In the genomic region with DNA sequence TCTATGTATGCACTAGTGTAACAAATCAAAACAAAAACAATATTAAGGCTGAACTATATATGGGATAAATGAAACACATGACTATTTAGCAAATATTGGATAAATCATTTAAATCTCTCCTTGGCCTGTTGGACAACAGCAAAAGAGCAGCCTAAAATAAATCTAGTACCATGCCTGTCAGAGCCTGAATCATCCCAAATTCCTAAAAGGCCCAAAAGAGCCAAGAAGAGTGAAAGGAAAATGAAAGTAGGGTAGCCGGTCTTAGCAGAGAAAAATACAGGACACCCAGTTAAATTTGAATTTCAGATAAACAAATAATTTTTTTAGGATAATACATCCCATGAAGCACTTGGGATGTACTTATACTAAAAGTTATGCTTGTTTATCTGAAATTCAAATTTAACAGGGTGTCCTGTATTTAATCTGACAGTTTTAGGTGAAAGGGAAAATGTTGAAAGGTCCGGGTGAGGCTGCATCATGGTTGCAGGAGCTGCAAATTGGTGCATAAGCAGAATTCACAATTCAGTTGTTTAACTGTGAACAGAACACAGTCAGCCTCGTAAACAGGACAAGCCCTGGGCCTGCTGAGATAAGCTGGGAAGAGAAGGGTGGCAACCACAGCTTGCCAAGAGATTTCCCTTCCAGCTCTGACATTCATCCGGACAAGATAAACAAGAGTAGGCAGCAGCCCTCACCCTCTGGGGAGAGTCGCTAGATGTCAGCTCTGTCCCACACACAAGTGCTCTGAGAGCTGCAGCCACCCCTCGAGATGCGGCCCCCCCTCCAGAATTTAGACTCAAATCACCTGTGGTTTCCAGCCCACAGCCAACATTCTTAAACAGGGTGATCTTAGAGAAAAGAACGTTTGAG, we compare ENCODE assay signal across 7 cellular contexts. TPM values are rescaled to one million over a fixed set of nuclear protein-coding genes. Genes with fewer than 3 reads are reported as not detected.
DNase-seq lines count a peak whose midpoint lies in the region; FAIRE-seq and TF ChIP-seq lines count a peak whose summit lies in the region.

No MANE protein-coding gene starts in this region.

- H3K9me2 ChIP-seq in OCI-LY7 (ENCODE audit: insufficient read depth, low read length), result no peaks in the 10 kb centered on the region

- no peaks in the 10 kb centered on the region for H3K36me3 ChIP-seq in SJSA1
- peaks cover 4% of the 10 kb centered on the region for H3K36me3 ChIP-seq in mammary epithelial cell (ENCODE audit: insufficient read depth, low read length)
- no peaks in the 10 kb centered on the region for H3K36me3 ChIP-seq in keratinocyte (ENCODE audit: control insufficient read depth in 2 of 2, extremely low read depth in 1 of 2, insufficient read depth in 2 of 2, low read length in 2 of 2)
- H3K36me3 ChIP-seq in OCI-LY7 (ENCODE audit: insufficient read depth, low read length), result no peaks in the 10 kb centered on the region

- H4K20me1 ChIP-seq in mammary epithelial cell (ENCODE audit: insufficient read depth, low read length) (no peaks in the 10 kb centered on the region), keratinocyte (ENCODE audit: control insufficient read depth, extremely low read depth, insufficient read depth, low read length) (no peaks in the 10 kb centered on the region), OCI-LY7 (ENCODE audit: insufficient read depth, low read length) (no peaks in the 10 kb centered on the region)

- DNase-seq in HK-2 (ENCODE audit: unreplicated experiment), result peak; percentile 51
- peak; percentile 75 to 80 for DNase-seq in SJSA1 (ENCODE audit: low read depth in 1 of 2, low spot score in 2 of 2)
- peak; percentile 75 for DNase-seq in mammary epithelial cell
- DNase-seq in keratinocyte (ENCODE audit: low read depth, low spot score), result no peak
- peak; percentile 30 to 34 for DNase-seq in stimulated activated CD4-positive, alpha-beta T cell treated with anti-CD3 and anti-CD28 coated beads, Interleukin-2, amount 100 ng/mL, for 24 hours
- no peak for DNase-seq in OCI-LY7 (ENCODE audit: low spot score)

- TF ChIP-seq CTCF in GM12872 (IDR thresholded peaks at IDR 0.05; ENCODE audit: insufficient read depth, low read depth, low read length) (peak; percentile 72), mammary epithelial cell (conservative IDR thresholded peaks at IDR 0.05 in 1 of 2, IDR thresholded peaks at IDR 0.05 in 1 of 2; ENCODE audit: extremely low read depth in 1 of 2, insufficient read depth in 1 of 2, low read depth in 1 of 2, low read length in 2 of 2) (peak; percentile 41 to 75), keratinocyte (optimal IDR thresholded peaks at IDR 0.05 in 1 of 3, IDR thresholded peaks at IDR 0.05 in 1 of 3, conservative IDR thresholded peaks at IDR 0.05 in 1 of 3; ENCODE audit: extremely low read depth in 1 of 3, insufficient read depth in 2 of 3, low read length in 3 of 3) (peak; percentile 46 to 85 (median 48)), OCI-LY7 (conservative IDR thresholded peaks at IDR 0.05; ENCODE audit: low read length) (no peak)

- peaks cover 54% of the 10 kb centered on the region for H3K4me1 ChIP-seq in SJSA1 (replicated peaks)
- H3K4me1 ChIP-seq in mammary epithelial cell (ENCODE audit: insufficient read depth, low read length), result peaks cover 32% of the 10 kb centered on the region
- peaks cover 31% of the 10 kb centered on the region for H3K4me1 ChIP-seq in keratinocyte (ENCODE audit: control insufficient read depth, extremely low read depth, insufficient read depth, low read length)
- no peaks in the 10 kb centered on the region for H3K4me1 ChIP-seq in OCI-LY7 (ENCODE audit: insufficient read depth, low read length, poor library complexity, severe bottlenecking)

- H2AFZ ChIP-seq in mammary epithelial cell (ENCODE audit: low read depth, low read length) (peak overlapping the region; percentile 45), keratinocyte (ENCODE audit: control insufficient read depth, low read length) (peak overlapping the region; percentile 62), OCI-LY7 (ENCODE audit: low read length) (no peak overlapping the region)

- H3K27me3 ChIP-seq in SJSA1 (replicated peaks) (no peaks in the 10 kb centered on the region), mammary epithelial cell (ENCODE audit: insufficient read depth, low read length) (no peaks in the 10 kb centered on the region), keratinocyte (ENCODE audit: control insufficient read depth, extremely low read depth, insufficient read depth, low read length) (no peaks in the 10 kb centered on the region)

- intact Hi-C loops in mammary epithelial cell (cut with micrococcal nuclease) (loop anchor here (1.0 to 10.0 kb wide), 6 partner anchors 18 to 431 kb away; partner anchors contain the start of genes CDKL1 and MAP4K5), OCI-LY7 (cut with micrococcal nuclease; ENCODE audit: unreplicated experiment) (no loop called here)

- H3K9me1 ChIP-seq in keratinocyte (ENCODE audit: control insufficient read depth, extremely low read depth, insufficient read depth, low read length), result no peaks in the 10 kb centered on the region

- dilution Hi-C loops in mammary epithelial cell (cut with HindIII; ENCODE audit: low sequenced_read_pairs) (loop anchor here (25.0 kb wide), 1 partner anchor 170 kb away; no protein-coding TSS in a partner anchor), keratinocyte (cut with MboI; ENCODE audit: extremely low pct_ligation_motif_present, low sequenced_read_pairs) (no loop called here)

- BruUV-seq in mammary epithelial cell (replicated peaks; lab: Mats Ljungman, UMichigan) (no TSS peak), OCI-LY7 (replicated peaks; lab: Mats Ljungman, UMichigan) (no TSS peak)

- H3K4me3 ChIP-seq in SJSA1, result peak overlapping the region; percentile 4; the same call in 1 of the 2 replicates
- no peak overlapping the region for H3K4me3 ChIP-seq in mammary epithelial cell (replicated peaks in 1 of 3; ENCODE audit: insufficient read depth in 1 of 3, low read depth in 2 of 3, low read length in 3 of 3)
- H3K4me3 ChIP-seq in keratinocyte (ENCODE audit: control insufficient read depth in 2 of 3, extremely low read depth in 1 of 3, insufficient read depth in 2 of 3, low read depth in 1 of 3, low read length in 3 of 3), result peak overlapping the region in 1 of 3 experiments; percentile 24
- no peak overlapping the region for H3K4me3 ChIP-seq in OCI-LY7 (ENCODE audit: low read depth, low read length, poor library complexity, severe bottlenecking)

- H3K9ac ChIP-seq in mammary epithelial cell (ENCODE audit: insufficient read depth, low read length) (peak overlapping the region; percentile 26), keratinocyte (ENCODE audit: control insufficient read depth, extremely low read depth, insufficient read depth, low read length) (peak overlapping the region; percentile 11)

- in situ Hi-C loops in mammary epithelial cell (cut with MboI; ENCODE audit: low sequenced_read_pairs in 2 of 2), result loop anchor here in 1 of 2 donors (10.0 kb wide), 1 partner anchor 182 kb away; no protein-coding TSS in a partner anchor

- H3K4me2 ChIP-seq in mammary epithelial cell (ENCODE audit: insufficient read depth, low read depth, low read length) (peak overlapping the region; percentile 38), keratinocyte (ENCODE audit: control insufficient read depth, extremely low read depth, insufficient read depth, low read depth, low read length) (peak overlapping the region; percentile 53), OCI-LY7 (ENCODE audit: low read length) (no peak overlapping the region)

- peak; percentile 74 for FAIRE-seq in keratinocyte (lab: Jason Lieb, UNC)

- CTCF ChIA-PET in mammary epithelial cell (lab: Charles Lee; ENCODE audit: low non-redundant PET) (interaction anchor here (0.6 to 0.7 kb wide), 3 partner anchors 189 to 433 kb away, joined by 3 to 6 read pairs (median 6); partner anchors contain the start of gene MAP4K5), OCI-LY7 (lab: Charles Lee; ENCODE audit: unreplicated experiment) (no interaction called here)

- H3K9me3 ChIP-seq in SJSA1 (replicated peaks) (no peaks in the 10 kb centered on the region), mammary epithelial cell (replicated peaks; ENCODE audit: insufficient read depth, low read length) (no peaks in the 10 kb centered on the region), keratinocyte (ENCODE audit: control insufficient read depth, low read depth, low read length) (no peaks in the 10 kb centered on the region), OCI-LY7 (ENCODE audit: low read length) (no peaks in the 10 kb centered on the region)

- 11% methylated on average over 7 of the region's 8 CpGs for WGBS in mammary epithelial cell (ENCODE audit: low coverage, missing lambda C conversion rate)

- H3K27ac ChIP-seq in SJSA1 (0 out of 2 replicates have a peak overlapping the region, but pooled peaks have one; percentile 8), mammary epithelial cell (ENCODE audit: insufficient read depth, low read depth, low read length) (peak overlapping the region; percentile 5), keratinocyte (ENCODE audit: control insufficient read depth, insufficient read depth, low read length) (peak overlapping the region; percentile 27), OCI-LY7 (ENCODE audit: low read depth, low read length, poor library complexity, severe bottlenecking) (no peak overlapping the region)

- no peaks in the 10 kb centered on the region for H3K79me2 ChIP-seq in mammary epithelial cell (ENCODE audit: insufficient read depth, low read length)
- no peaks in the 10 kb centered on the region for H3K79me2 ChIP-seq in keratinocyte (ENCODE audit: control insufficient read depth, insufficient read depth, low read length)
- H3K79me2 ChIP-seq in OCI-LY7 (ENCODE audit: insufficient read depth, low read depth, low read length), result no peaks in the 10 kb centered on the region

- POLR2A ChIA-PET in OCI-LY7 (lab: Charles Lee), result no interaction called here

RNA-seq across cellular contexts. Expression of gene DMAC2L, which starts 30.3 kb away (rescaled TPM):
- 7.3 and 10.4 TPM in 2 replicates for total RNA-seq in SJSA1 (2014; rRNA removed; shearing (Covaris generic))
- total RNA-seq in mammary epithelial cell, result 10 to 100 TPM in 1 of 2 donors, 1 to 10 TPM in 1; 8.7 to 12.9 TPM
- 13.1 TPM for polyA plus RNA-seq in mammary epithelial cell
- 0.21 TPM for polyA minus RNA-seq in mammary epithelial cell
- polyA plus RNA-seq in keratinocyte, result 11.2 to 12.4 TPM (median 11.7 TPM) in 3 replicates
- polyA plus RNA-seq in keratinocyte (2011; ENCODE audit: low read depth), result 7.8 TPM
- polyA plus RNA-seq in keratinocyte (2011; cell fraction: cytosol; rRNA removed), result 7.7 and 9.2 TPM in 2 replicates
- 7.5 and 8.8 TPM in 2 replicates for polyA plus RNA-seq in keratinocyte (2011; cell fraction: nucleus; rRNA removed)
- polyA plus RNA-seq in keratinocyte (2012; ENCODE audit: low replicate concordance), result 8.0 and 8.7 TPM in 2 replicates
- 2.4 to 10.9 TPM (median 8.1 TPM) in 3 replicates for polyA minus RNA-seq in keratinocyte
- polyA minus RNA-seq in keratinocyte (2011; cell fraction: cytosol; rRNA and poly(A)+ RNA removed), result 7.1 TPM
- 3.0 and 5.8 TPM in 2 replicates for polyA minus RNA-seq in keratinocyte (2011; cell fraction: nucleus; rRNA and poly(A)+ RNA removed)
- 5.8 and 13.8 TPM in 2 replicates for total RNA-seq in OCI-LY7 (2014; rRNA removed; shearing (Covaris generic))
- 31.3 and 33.0 TPM in 2 replicates for total RNA-seq in OCI-LY7 (2022)

RNA-seq across cellular contexts. Expression of gene L2HGDH, which starts 30.4 kb away (rescaled TPM):
- total RNA-seq in SJSA1 (2014; rRNA removed; shearing (Covaris generic)), result 2.4 and 4.6 TPM in 2 replicates
- total RNA-seq in mammary epithelial cell (1 to 10 TPM; 5.2 to 9.4 TPM), OCI-LY7 (2022) (14.6 and 19.8 TPM in 2 replicates)
- polyA plus RNA-seq in mammary epithelial cell (5.2 TPM), keratinocyte (5.0 to 7.9 TPM (median 6.4 TPM) in 3 replicates)
- polyA minus RNA-seq in mammary epithelial cell (11.2 TPM), keratinocyte (1.7 to 2.9 TPM (median 1.9 TPM) in 3 replicates)
- polyA plus RNA-seq in keratinocyte (2011; ENCODE audit: low read depth), result 7.0 TPM
- 4.2 and 6.6 TPM in 2 replicates for polyA plus RNA-seq in keratinocyte (2011; cell fraction: cytosol; rRNA removed)
- 5.9 and 6.5 TPM in 2 replicates for polyA plus RNA-seq in keratinocyte (2011; cell fraction: nucleus; rRNA removed)
- polyA plus RNA-seq in keratinocyte (2012; ENCODE audit: low replicate concordance), result 5.2 and 7.4 TPM in 2 replicates
- 10.7 TPM for polyA minus RNA-seq in keratinocyte (2011; cell fraction: cytosol; rRNA and poly(A)+ RNA removed)
- polyA minus RNA-seq in keratinocyte (2011; cell fraction: nucleus; rRNA and poly(A)+ RNA removed), result 5.0 and 7.8 TPM in 2 replicates
- 8.7 and 10.0 TPM in 2 replicates for total RNA-seq in OCI-LY7 (2014; rRNA removed; shearing (Covaris generic))

RNA-seq across cellular contexts. Expression of gene CDKL1, which starts 54.2 kb away (rescaled TPM):
- total RNA-seq in SJSA1 (2014; rRNA removed; shearing (Covaris generic)), result 23.9 and 107 TPM in 2 replicates
- total RNA-seq in mammary epithelial cell (10 to 100 TPM; 13.7 to 14.1 TPM), OCI-LY7 (2022) (0.22 and 0.36 TPM in 2 replicates)
- polyA plus RNA-seq in mammary epithelial cell (3.1 TPM), keratinocyte (1.7 to 4.7 TPM (median 2.0 TPM) in 3 replicates)
- polyA minus RNA-seq in mammary epithelial cell (7.6 TPM), keratinocyte (0.13 to 9.4 TPM (median 3.2 TPM) in 3 replicates)
- 2.1 TPM for polyA plus RNA-seq in keratinocyte (2011; ENCODE audit: low read depth)
- polyA plus RNA-seq in keratinocyte (2011; cell fraction: cytosol; rRNA removed), result 1.3 and 2.6 TPM in 2 replicates
- polyA plus RNA-seq in keratinocyte (2011; cell fraction: nucleus; rRNA removed), result 2.8 and 3.6 TPM in 2 replicates
- polyA plus RNA-seq in keratinocyte (2012; ENCODE audit: low replicate concordance), result 5.0 and 9.3 TPM in 2 replicates
- polyA minus RNA-seq in keratinocyte (2011; cell fraction: cytosol; rRNA and poly(A)+ RNA removed), result 5.9 TPM
- 3.6 and 4.3 TPM in 2 replicates for polyA minus RNA-seq in keratinocyte (2011; cell fraction: nucleus; rRNA and poly(A)+ RNA removed)
- 0.09 TPM in 1 of 2 replicates, not detected in the other for total RNA-seq in OCI-LY7 (2014; rRNA removed; shearing (Covaris generic))

Comparison
In these comparisons a context has a peak if more than half of its experiments do, and no peak if none do; other contexts are left out.
1. DNase-seq: peak in HK-2 (single experiment), SJSA1 (2 of 2), mammary epithelial cell (single experiment) and stimulated activated CD4-positive, alpha-beta T cell treated with anti-CD3 and anti-CD28 coated beads, Interleukin-2, amount 100 ng/mL, for 24 hours (2 of 2); none in keratinocyte (single experiment) and OCI-LY7 (single experiment).
2. RNA of gene CDKL1, which starts 54.2 kb away (total RNA-seq): 23.9 to 107 TPM in SJSA1 and 13.7 to 14.1 TPM in mammary epithelial cell; 0.09 to 0.36 TPM in OCI-LY7; every median in the first group is over 10 times any median in the second.